ENCODE assay signal across 8 cellular contexts in the genomic region with DNA sequence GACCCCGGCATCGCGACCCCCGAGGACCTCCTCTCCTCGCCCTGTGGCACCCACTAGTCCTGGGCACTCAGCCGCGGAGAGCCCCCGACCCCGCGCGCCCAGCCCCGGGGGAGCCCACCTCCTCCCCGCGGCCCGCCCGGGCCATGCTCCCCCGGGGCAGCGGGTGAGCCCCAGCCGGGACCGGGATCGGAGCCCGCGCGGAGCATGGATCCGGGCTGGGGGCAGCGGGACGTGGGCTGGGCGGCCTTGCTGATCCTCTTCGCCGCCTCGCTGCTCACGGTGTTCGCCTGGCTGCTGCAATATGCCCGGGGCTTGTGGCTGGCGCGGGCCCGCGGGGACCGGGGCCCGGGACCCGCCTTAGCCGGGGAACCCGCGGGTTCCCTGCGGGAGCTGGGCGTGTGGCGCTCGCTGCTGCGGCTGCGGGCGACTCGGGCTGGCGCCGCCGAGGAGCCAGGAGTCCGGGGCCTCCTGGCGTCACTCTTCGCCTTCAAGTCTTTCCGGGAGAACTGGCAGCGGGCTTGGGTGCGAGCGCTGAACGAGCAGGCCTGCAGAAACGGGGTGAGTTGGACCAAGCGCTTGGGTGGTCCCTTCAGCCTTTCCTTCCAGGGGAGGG. TPM values are rescaled to one million over a fixed set of nuclear protein-coding genes. Genes with fewer than 3 reads are reported as not detected.
DNase-seq lines count a peak whose midpoint lies in the region; ATAC-seq lines count a peak whose summit lies in the region.

No MANE protein-coding gene starts in this region.

- peak overlapping the region; percentile 67 for H3K4me3 ChIP-seq in iPS-11a (ENCODE audit: low read depth, low read length)

- no peaks in the 10 kb centered on the region for H3K27me3 Mint-ChIP-seq in activated naive CD8-positive, alpha-beta T cell treated with anti-CD3 and anti-CD28 coated beads, Interleukin-2, amount 10 ng/mL, durations not matched to agents 7 days and 5 days

- peaks cover 18% of the 10 kb centered on the region for H3K36me3 Mint-ChIP-seq in activated naive CD8-positive, alpha-beta T cell treated with anti-CD3 and anti-CD28 coated beads, Interleukin-2, amount 10 ng/mL, durations not matched to agents 7 days and 5 days
- peaks cover 29% of the 10 kb centered on the region for H3K36me3 Mint-ChIP-seq in stimulated activated effector memory CD8-positive, alpha-beta T cell treated with anti-CD3 and anti-CD28 coated beads, Interleukin-12 subunit alpha, Interleukin-12 subunit beta, amount 100 ng/mL, for 72 hours

- POLR2A ChIA-PET in activated naive CD8-positive, alpha-beta T cell treated with anti-CD3 and anti-CD28 coated beads, Interleukin-2, amount 10 ng/mL, durations not matched to agents 7 days and 5 days (lab: Charles Lee), result interaction anchor here (0.6 to 6.1 kb wide), 13 partner anchors 8 to 315 kb away, joined by 3 to 108 read pairs (median 6); a partner anchor contains a TSS

- DNase-seq in AG08395 (ENCODE audit: low spot score) (peak; percentile 31), NCI-H345 treated with DMSO at 0.1 percent for 48 hours (lab: John Stamatoyannopoulos, UW; ENCODE audit: unreplicated experiment) (no peak)
- no peak for DNase-seq in activated naive CD8-positive, alpha-beta T cell treated with anti-CD3 and anti-CD28 coated beads, Interleukin-2, amount 10 ng/mL, durations not matched to agents 7 days and 5 days
- DNase-seq in stimulated activated effector memory CD8-positive, alpha-beta T cell treated with anti-CD3 and anti-CD28 coated beads, Interleukin-12 subunit alpha, Interleukin-12 subunit beta, amount 100 ng/mL, for 72 hours (ENCODE audit: low spot score in 2 of 2), result no peak

- no peaks in the 10 kb centered on the region for H3K9me3 Mint-ChIP-seq in activated naive CD8-positive, alpha-beta T cell treated with anti-CD3 and anti-CD28 coated beads, Interleukin-2, amount 10 ng/mL, durations not matched to agents 7 days and 5 days
- H3K9me3 Mint-ChIP-seq in stimulated activated effector memory CD8-positive, alpha-beta T cell treated with anti-CD3 and anti-CD28 coated beads, Interleukin-12 subunit alpha, Interleukin-12 subunit beta, amount 100 ng/mL, for 72 hours, result no peaks in the 10 kb centered on the region

- peaks cover 27% of the 10 kb centered on the region for H3K4me1 Mint-ChIP-seq in activated naive CD8-positive, alpha-beta T cell treated with anti-CD3 and anti-CD28 coated beads, Interleukin-2, amount 10 ng/mL, durations not matched to agents 7 days and 5 days
- peaks cover 42% of the 10 kb centered on the region for H3K4me1 Mint-ChIP-seq in stimulated activated effector memory CD8-positive, alpha-beta T cell treated with anti-CD3 and anti-CD28 coated beads, Interleukin-12 subunit alpha, Interleukin-12 subunit beta, amount 100 ng/mL, for 72 hours

- peak; percentile 19 for ATAC-seq in GM18907 (IDR thresholded peaks at IDR 0.05; ENCODE audit: unreplicated experiment)
- peak; percentile 14 for ATAC-seq in HG03175 (IDR thresholded peaks at IDR 0.05; ENCODE audit: unreplicated experiment)
- ATAC-seq in activated naive CD8-positive, alpha-beta T cell treated with anti-CD3 and anti-CD28 coated beads, Interleukin-2, amount 10 ng/mL, durations not matched to agents 7 days and 5 days (ENCODE audit: low read depth), result peak; percentile 7
- peak; percentile 36 for ATAC-seq in stimulated activated effector memory CD8-positive, alpha-beta T cell treated with anti-CD3 and anti-CD28 coated beads, Interleukin-12 subunit alpha, Interleukin-12 subunit beta, amount 100 ng/mL, for 72 hours
- no peak for ATAC-seq in GM18858 (IDR thresholded peaks at IDR 0.05; ENCODE audit: unreplicated experiment)

- H3K4me3 Mint-ChIP-seq in activated naive CD8-positive, alpha-beta T cell treated with anti-CD3 and anti-CD28 coated beads, Interleukin-2, amount 10 ng/mL, durations not matched to agents 7 days and 5 days, result peak overlapping the region; percentile 83
- H3K4me3 Mint-ChIP-seq in stimulated activated effector memory CD8-positive, alpha-beta T cell treated with anti-CD3 and anti-CD28 coated beads, Interleukin-12 subunit alpha, Interleukin-12 subunit beta, amount 100 ng/mL, for 72 hours, result peak overlapping the region; percentile 88

- peak overlapping the region; percentile 81 for H3K27ac Mint-ChIP-seq in activated naive CD8-positive, alpha-beta T cell treated with anti-CD3 and anti-CD28 coated beads, Interleukin-2, amount 10 ng/mL, durations not matched to agents 7 days and 5 days
- peak overlapping the region; percentile 86 for H3K27ac Mint-ChIP-seq in stimulated activated effector memory CD8-positive, alpha-beta T cell treated with anti-CD3 and anti-CD28 coated beads, Interleukin-12 subunit alpha, Interleukin-12 subunit beta, amount 100 ng/mL, for 72 hours

RNA-seq across cellular contexts. Expression of a gene that starts 0.5 kb away (rescaled TPM):
- 10 to 100 TPM; 32.2 to 32.6 TPM for total RNA-seq in activated naive CD8-positive, alpha-beta T cell treated with anti-CD3 and anti-CD28 coated beads, Interleukin-2, amount 10 ng/mL, durations not matched to agents 7 days and 5 days

RNA-seq across cellular contexts. Expression of a gene that starts 6.0 kb away (rescaled TPM):
- 10 to 100 TPM; 43.2 to 56.1 TPM for total RNA-seq in activated naive CD8-positive, alpha-beta T cell treated with anti-CD3 and anti-CD28 coated beads, Interleukin-2, amount 10 ng/mL, durations not matched to agents 7 days and 5 days

RNA-seq across cellular contexts. Expression of a gene that starts 13.7 kb away (rescaled TPM):
- total RNA-seq in activated naive CD8-positive, alpha-beta T cell treated with anti-CD3 and anti-CD28 coated beads, Interleukin-2, amount 10 ng/mL, durations not matched to agents 7 days and 5 days, result 10 to 100 TPM; 52.4 to 52.6 TPM

RNA-seq across cellular contexts. Expression of a gene that starts 23.0 kb away (rescaled TPM):
- total RNA-seq in activated naive CD8-positive, alpha-beta T cell treated with anti-CD3 and anti-CD28 coated beads, Interleukin-2, amount 10 ng/mL, durations not matched to agents 7 days and 5 days, result 10 to 100 TPM; 18.0 to 18.8 TPM

RNA-seq across cellular contexts. Expression of a gene that starts 40.0 kb away (rescaled TPM):
- total RNA-seq in activated naive CD8-positive, alpha-beta T cell treated with anti-CD3 and anti-CD28 coated beads, Interleukin-2, amount 10 ng/mL, durations not matched to agents 7 days and 5 days, result 10 to 100 TPM; 41.2 to 46.2 TPM
